In genomic region chr1:98181041-98181764, GRCh38 we compare ENCODE assay signal across 2 cellular contexts.
TF ChIP-seq lines count a peak whose summit lies in the region.

No MANE protein-coding gene starts in this region.

TF ChIP-seq in GM12878, 131 proteins besides CTCF, POLR2A, EP300 and RAD21 (continues in another document):
- TF ChIP-seq, protein P1, sequence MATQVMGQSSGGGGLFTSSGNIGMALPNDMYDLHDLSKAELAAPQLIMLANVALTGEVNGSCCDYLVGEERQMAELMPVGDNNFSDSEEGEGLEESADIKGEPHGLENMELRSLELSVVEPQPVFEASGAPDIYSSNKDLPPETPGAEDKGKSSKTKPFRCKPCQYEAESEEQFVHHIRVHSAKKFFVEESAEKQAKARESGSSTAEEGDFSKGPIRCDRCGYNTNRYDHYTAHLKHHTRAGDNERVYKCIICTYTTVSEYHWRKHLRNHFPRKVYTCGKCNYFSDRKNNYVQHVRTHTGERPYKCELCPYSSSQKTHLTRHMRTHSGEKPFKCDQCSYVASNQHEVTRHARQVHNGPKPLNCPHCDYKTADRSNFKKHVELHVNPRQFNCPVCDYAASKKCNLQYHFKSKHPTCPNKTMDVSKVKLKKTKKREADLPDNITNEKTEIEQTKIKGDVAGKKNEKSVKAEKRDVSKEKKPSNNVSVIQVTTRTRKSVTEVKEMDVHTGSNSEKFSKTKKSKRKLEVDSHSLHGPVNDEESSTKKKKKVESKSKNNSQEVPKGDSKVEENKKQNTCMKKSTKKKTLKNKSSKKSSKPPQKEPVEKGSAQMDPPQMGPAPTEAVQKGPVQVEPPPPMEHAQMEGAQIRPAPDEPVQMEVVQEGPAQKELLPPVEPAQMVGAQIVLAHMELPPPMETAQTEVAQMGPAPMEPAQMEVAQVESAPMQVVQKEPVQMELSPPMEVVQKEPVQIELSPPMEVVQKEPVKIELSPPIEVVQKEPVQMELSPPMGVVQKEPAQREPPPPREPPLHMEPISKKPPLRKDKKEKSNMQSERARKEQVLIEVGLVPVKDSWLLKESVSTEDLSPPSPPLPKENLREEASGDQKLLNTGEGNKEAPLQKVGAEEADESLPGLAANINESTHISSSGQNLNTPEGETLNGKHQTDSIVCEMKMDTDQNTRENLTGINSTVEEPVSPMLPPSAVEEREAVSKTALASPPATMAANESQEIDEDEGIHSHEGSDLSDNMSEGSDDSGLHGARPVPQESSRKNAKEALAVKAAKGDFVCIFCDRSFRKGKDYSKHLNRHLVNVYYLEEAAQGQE (IDR thresholded peaks at IDR 0.05; ENCODE audit: low read depth, low read length): no peak
- no peak for TF ChIP-seq FOXK2 (IDR thresholded peaks at IDR 0.05)
- TF ChIP-seq TCF3 (IDR thresholded peaks at IDR 0.05; ENCODE audit: borderline replicate concordance, insufficient read depth, low read depth, low read length): no peak
- no peak for TF ChIP-seq JUND (IDR thresholded peaks at IDR 0.05; ENCODE audit: low read depth, low read length)
- TF ChIP-seq ETV6 (conservative IDR thresholded peaks at IDR 0.05 in 1 of 2, IDR thresholded peaks at IDR 0.05 in 1 of 2; ENCODE audit: borderline replicate concordance in 1 of 2, low read depth in 1 of 2): no peak
- TF ChIP-seq, protein P2, sequence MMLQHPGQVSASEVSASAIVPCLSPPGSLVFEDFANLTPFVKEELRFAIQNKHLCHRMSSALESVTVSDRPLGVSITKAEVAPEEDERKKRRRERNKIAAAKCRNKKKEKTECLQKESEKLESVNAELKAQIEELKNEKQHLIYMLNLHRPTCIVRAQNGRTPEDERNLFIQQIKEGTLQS (IDR thresholded peaks at IDR 0.05; ENCODE audit: borderline replicate concordance, extremely low read depth, low read depth, low read length): no peak
- TF ChIP-seq RCOR1 (conservative IDR thresholded peaks at IDR 0.05; ENCODE audit: low read depth, low read length): no peak
- TF ChIP-seq CREM (IDR thresholded peaks at IDR 0.05; ENCODE audit: low read depth): no peak
- TF ChIP-seq CHD4 (IDR thresholded peaks at IDR 0.05): no peak
- TF ChIP-seq TCF12 (IDR thresholded peaks at IDR 0.05; ENCODE audit: low read depth, low read length): no peak
- TF ChIP-seq, protein P3, sequence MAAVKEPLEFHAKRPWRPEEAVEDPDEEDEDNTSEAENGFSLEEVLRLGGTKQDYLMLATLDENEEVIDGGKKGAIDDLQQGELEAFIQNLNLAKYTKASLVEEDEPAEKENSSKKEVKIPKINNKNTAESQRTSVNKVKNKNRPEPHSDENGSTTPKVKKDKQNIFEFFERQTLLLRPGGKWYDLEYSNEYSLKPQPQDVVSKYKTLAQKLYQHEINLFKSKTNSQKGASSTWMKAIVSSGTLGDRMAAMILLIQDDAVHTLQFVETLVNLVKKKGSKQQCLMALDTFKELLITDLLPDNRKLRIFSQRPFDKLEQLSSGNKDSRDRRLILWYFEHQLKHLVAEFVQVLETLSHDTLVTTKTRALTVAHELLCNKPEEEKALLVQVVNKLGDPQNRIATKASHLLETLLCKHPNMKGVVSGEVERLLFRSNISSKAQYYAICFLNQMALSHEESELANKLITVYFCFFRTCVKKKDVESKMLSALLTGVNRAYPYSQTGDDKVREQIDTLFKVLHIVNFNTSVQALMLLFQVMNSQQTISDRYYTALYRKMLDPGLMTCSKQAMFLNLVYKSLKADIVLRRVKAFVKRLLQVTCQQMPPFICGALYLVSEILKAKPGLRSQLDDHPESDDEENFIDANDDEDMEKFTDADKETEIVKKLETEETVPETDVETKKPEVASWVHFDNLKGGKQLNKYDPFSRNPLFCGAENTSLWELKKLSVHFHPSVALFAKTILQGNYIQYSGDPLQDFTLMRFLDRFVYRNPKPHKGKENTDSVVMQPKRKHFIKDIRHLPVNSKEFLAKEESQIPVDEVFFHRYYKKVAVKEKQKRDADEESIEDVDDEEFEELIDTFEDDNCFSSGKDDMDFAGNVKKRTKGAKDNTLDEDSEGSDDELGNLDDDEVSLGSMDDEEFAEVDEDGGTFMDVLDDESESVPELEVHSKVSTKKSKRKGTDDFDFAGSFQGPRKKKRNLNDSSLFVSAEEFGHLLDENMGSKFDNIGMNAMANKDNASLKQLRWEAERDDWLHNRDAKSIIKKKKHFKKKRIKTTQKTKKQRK (IDR thresholded peaks at IDR 0.05; ENCODE audit: low read depth, low read length): no peak
- no peak for TF ChIP-seq STAT1 (conservative IDR thresholded peaks at IDR 0.05)
- TF ChIP-seq NBN (IDR thresholded peaks at IDR 0.05): no peak
- no peak for TF ChIP-seq BRCA1 (IDR thresholded peaks at IDR 0.05; ENCODE audit: low read depth, low read length)
- TF ChIP-seq ZNF592 (IDR thresholded peaks at IDR 0.05): no peak
- no peak for TF ChIP-seq ATF7 (IDR thresholded peaks at IDR 0.05; ENCODE audit: low read depth)
- TF ChIP-seq FOXM1 (IDR thresholded peaks at IDR 0.05; ENCODE audit: low read depth, low read length): no peak

TF ChIP-seq in HepG2, 621 proteins besides CTCF, POLR2A, EP300 and RAD21:
- TF ChIP-seq SRF (IDR thresholded peaks at IDR 0.05; ENCODE audit: low read depth, low read length) (0 out of 2 replicates have a peak, but pooled peaks have one; percentile 44), TAF15 (IDR thresholded peaks at IDR 0.05; ENCODE audit: low read depth, low read length, poor library complexity, severe bottlenecking) (no peak)
TF ChIP-seq in HepG2: peak in this region for 1.
